In the genomic region with DNA sequence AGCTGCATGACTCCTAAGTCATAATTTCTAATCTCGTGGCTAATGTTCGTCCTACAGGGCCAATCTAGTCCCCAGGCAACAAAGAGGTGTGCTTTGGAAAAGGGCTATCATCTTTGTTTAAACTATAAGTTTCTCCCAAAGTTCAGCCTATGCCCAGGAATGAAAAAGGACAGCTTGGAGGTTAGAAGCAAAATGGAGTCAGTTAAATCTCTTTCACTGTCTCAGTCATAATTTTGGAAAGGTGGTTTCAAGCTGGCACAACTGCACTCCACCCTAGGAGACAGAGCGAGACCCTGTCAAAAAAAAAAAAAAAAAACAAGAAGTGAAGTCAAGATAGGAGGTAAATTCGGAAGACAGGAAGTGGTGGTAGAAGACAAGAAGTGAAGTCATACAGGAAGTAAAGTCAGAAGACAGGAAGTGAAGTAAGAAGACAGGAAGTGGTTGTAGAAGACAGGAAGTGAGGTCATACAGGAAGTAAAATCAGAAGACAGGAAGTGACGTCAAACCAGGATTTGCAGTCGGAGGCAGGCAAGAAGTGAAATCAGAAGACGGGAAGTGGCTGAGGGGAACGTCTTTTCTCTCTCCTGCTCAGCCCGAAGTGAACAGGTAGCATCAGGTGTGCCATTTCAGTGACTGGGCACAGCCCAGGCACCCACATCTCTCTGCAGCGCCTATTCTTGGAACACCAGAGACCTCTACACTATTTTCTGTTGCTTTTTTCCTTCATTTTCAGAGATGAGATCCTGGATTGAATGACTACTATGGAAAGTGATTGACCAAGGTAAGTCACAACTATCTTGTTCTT, we compare ENCODE assay signal across 8 cellular contexts. TPM values are rescaled to one million over a fixed set of nuclear protein-coding genes. Genes with fewer than 3 reads are reported as not detected.
DNase-seq lines count a peak whose midpoint lies in the region; FAIRE-seq and TF ChIP-seq lines count a peak whose summit lies in the region.

No MANE protein-coding gene starts in this region.

- H3K4me3 Mint-ChIP-seq in HFFc6 (peak overlapping the region; percentile 9; the same call in 1 of the 2 replicates), nephron progenitor cell (peak overlapping the region; percentile 86)

- no peak overlapping the region for H3K56ac ChIP-seq in H1 (replicated peaks; ENCODE audit: insufficient read length, low read depth, low read length)

- H4K5ac ChIP-seq in H1 (ENCODE audit: insufficient read length, low read depth, low read length): no peak overlapping the region

- H3K4ac ChIP-seq in H1 (replicated peaks; ENCODE audit: insufficient read length, low read depth, low read length): no peak overlapping the region

- peaks cover 0 to 13% (median 5%) of the 10 kb centered on the region in 4 experiments; a peak in 5 of 7 replicates for H3K27me3 ChIP-seq in H1 (replicated peaks in 1 of 4; ENCODE audit: control insufficient read depth in 3 of 4, extremely low read depth in 1 of 4, insufficient read depth in 3 of 4, low read length in 3 of 4)
- H3K27me3 ChIP-seq in suprapubic skin: peaks cover 13% of the 10 kb centered on the region
- H3K27me3 ChIP-seq in MG63: peaks cover 10% of the 10 kb centered on the region; the same call in 1 of the 2 replicates

- H4K91ac ChIP-seq in H1 (replicated peaks; ENCODE audit: insufficient read length, low read length): no peak overlapping the region

- H3K4me1 ChIP-seq in H1 (replicated peaks in 1 of 4; ENCODE audit: control insufficient read depth in 3 of 4, insufficient read depth in 4 of 4, low read length in 3 of 4): peaks cover 0 to 4% (median 0%) of the 10 kb centered on the region in 4 experiments; a peak in 2 of 7 replicates
- H3K4me1 ChIP-seq in suprapubic skin: no peaks in the 10 kb centered on the region

- TF ChIP-seq EP300 in H1 (IDR thresholded peaks at IDR 0.05; ENCODE audit: borderline replicate concordance in 1 of 2, low read depth in 2 of 2, low read length in 2 of 2): no peak
- TF ChIP-seq EP300 in suprapubic skin (IDR thresholded peaks at IDR 0.05): no peak

- H2BK15ac ChIP-seq in H1 (ENCODE audit: low read length): no peak overlapping the region

- H3K9me3 Mint-ChIP-seq in HFFc6 (peaks cover 49% of the 10 kb centered on the region), nephron progenitor cell (peaks cover 82% of the 10 kb centered on the region)

- TF ChIP-seq POLR2A in H1 (IDR thresholded peaks at IDR 0.05; ENCODE audit: control extremely low read depth in 1 of 2, low read depth in 2 of 2, low read length in 2 of 2) (peak in 1 of 2 experiments; percentile 69; a peak in 2 of 3 replicates), suprapubic skin (IDR thresholded peaks at IDR 0.05) (no peak)

- H3K79me1 ChIP-seq in H1 (ENCODE audit: low read depth, low read length): no peaks in the 10 kb centered on the region; the same call in 1 of the 2 replicates

- WGBS in H1 (ENCODE audit: extremely low coverage in 1 of 2, insufficient coverage in 1 of 2, insufficient read length in 1 of 2, insufficient replicate concordance in 2 of 2, low coverage in 1 of 2, low lambda C conversion rate in 2 of 2, missing lambda C conversion rate in 1 of 2), 2 experiments: 66% methylated on average over 10 of the region's 10 CpGs; no CpG with 5 or more reads in 1 of the 2 experiments
- WGBS in suprapubic skin: 52% methylated on average over 10 of the region's 10 CpGs

- CTCF ChIA-PET in H1 (lab: Charles Lee; ENCODE audit: partially characterized antibody): interaction anchor here (1.5 kb wide), 1 partner anchor 16 kb away, joined by 3 read pairs; no protein-coding TSS in a partner anchor

- peaks cover 3% of the 10 kb centered on the region; the same call in 1 of the 2 replicates for H3K27me3 Mint-ChIP-seq in HFFc6 (ENCODE audit: insufficient read depth)
- H3K27me3 Mint-ChIP-seq in nephron progenitor cell (ENCODE audit: low read depth, poor library complexity): peaks cover 21% of the 10 kb centered on the region

- no peak overlapping the region for H4K8ac ChIP-seq in H1 (ENCODE audit: extremely low read depth, insufficient read depth, low read length)

- H3K23me2 ChIP-seq in H1 (ENCODE audit: low read depth, low read length): no peaks in the 10 kb centered on the region

- H4K20me1 ChIP-seq in H1 (replicated peaks in 1 of 2; ENCODE audit: control insufficient read depth in 1 of 2, insufficient read depth in 2 of 2, low read length in 2 of 2): no peaks in the 10 kb centered on the region

- peaks cover 0 to 2% (median 0%) of the 10 kb centered on the region in 4 experiments; a peak in 1 of 8 replicates for H3K36me3 ChIP-seq in H1 (ENCODE audit: control insufficient read depth in 2 of 4, insufficient read depth in 4 of 4, low read length in 3 of 4)
- H3K36me3 ChIP-seq in suprapubic skin: no peaks in the 10 kb centered on the region
- H3K36me3 ChIP-seq in MG63: no peaks in the 10 kb centered on the region

- H2BK12ac ChIP-seq in H1 (ENCODE audit: low read depth, low read length): no peak overlapping the region

- H3K9me3 ChIP-seq in H1 (ENCODE audit: insufficient read depth in 2 of 2, low read depth in 1 of 2, low read length in 1 of 2) (peaks cover 3 to 15% of the 10 kb centered on the region in 2 experiments; a peak in 1 of 4 replicates), suprapubic skin (no peaks in the 10 kb centered on the region), MG63 (peaks cover 10% of the 10 kb centered on the region)

- H2BK20ac ChIP-seq in H1 (ENCODE audit: low read length): no peak overlapping the region; the same call in 1 of the 2 replicates

- H2AK5ac ChIP-seq in H1 (ENCODE audit: low read depth, low read length): no peak overlapping the region

- H3K23ac ChIP-seq in H1 (ENCODE audit: insufficient read length): no peak overlapping the region

- peaks cover 7% of the 10 kb centered on the region; the same call in 1 of the 2 replicates for H3K36me3 Mint-ChIP-seq in HFFc6 (ENCODE audit: low read depth)
- H3K36me3 Mint-ChIP-seq in nephron progenitor cell (ENCODE audit: low read depth): peaks cover 30% of the 10 kb centered on the region

- TF ChIP-seq CTCF in HFFc6 (IDR thresholded peaks at IDR 0.05) (no peak), H1 (IDR thresholded peaks at IDR 0.05; ENCODE audit: control extremely low read depth in 1 of 3, insufficient read depth in 1 of 3, low read depth in 1 of 3, low read length in 3 of 3) (no peak), nephron progenitor cell (IDR thresholded peaks at IDR 0.05) (no peak), suprapubic skin (IDR thresholded peaks at IDR 0.05) (no peak)

- H3K27ac ChIP-seq in H1 (ENCODE audit: low read depth, low read length): 0 out of 2 replicates have a peak overlapping the region, but pooled peaks have one; percentile 8
- no peak overlapping the region for H3K27ac ChIP-seq in suprapubic skin

- DNase-seq in DMS 273 (lab: John Stamatoyannopoulos, UW; ENCODE audit: unreplicated experiment): peak; percentile 40
- DNase-seq in HFFc6: no peak
- peak; percentile 99 for DNase-seq in NCI-H69 (lab: John Stamatoyannopoulos, UW)
- peak; percentile 13 to 18 for DNase-seq in activated CD4-positive, alpha-beta T cell treated with anti-CD3 and anti-CD28 coated beads, Interleukin-2, amount 50 U/mL, for 48 hours
- DNase-seq in H1 (ENCODE audit: low read depth in 1 of 2, low spot score in 2 of 2): no peak
- peak; percentile 8 for DNase-seq in nephron progenitor cell
- DNase-seq in suprapubic skin (ENCODE audit: low spot score in 2 of 2): no peak
- no peak for DNase-seq in MG63

- H3K4me2 ChIP-seq in H1 (ENCODE audit: insufficient read depth in 1 of 2, low read depth in 2 of 2, low read length in 2 of 2): peak overlapping the region; percentile 20 to 47

- no peak for TF ChIP-seq RAD21 in H1 (IDR thresholded peaks at IDR 0.05 in 1 of 2, conservative IDR thresholded peaks at IDR 0.05 in 1 of 2; ENCODE audit: low read depth in 2 of 2, low read length in 2 of 2)

- no peak overlapping the region for H2BK120ac ChIP-seq in H1 (replicated peaks; ENCODE audit: low read depth, low read length)

- H3K14ac ChIP-seq in H1 (ENCODE audit: insufficient read length): no peak overlapping the region

- no peak overlapping the region; the same call in 1 of the 2 replicates for H3K27ac Mint-ChIP-seq in HFFc6
- H3K27ac Mint-ChIP-seq in nephron progenitor cell: peak overlapping the region; percentile 19

- peak overlapping the region; percentile 43 to 67 (median 50) for H3K4me3 ChIP-seq in H1 (ENCODE audit: extremely low read depth in 1 of 4, insufficient read depth in 2 of 4, low read depth in 3 of 4, low read length in 4 of 4)
- H3K4me3 ChIP-seq in suprapubic skin: peak overlapping the region; percentile 42
- H3K4me3 ChIP-seq in MG63: no peak overlapping the region

- POLR2A ChIA-PET in H1 (lab: Charles Lee; ENCODE audit: partially characterized antibody): interaction anchor here (0.7 to 1.1 kb wide), 5 partner anchors 11 to 45 kb away, joined by 3 to 5 read pairs (median 3); no protein-coding TSS in a partner anchor

- 0 out of 2 replicates have a peak overlapping the region, but pooled peaks have one; percentile 26 for H2AFZ ChIP-seq in H1 (ENCODE audit: low read length)

- peak overlapping the region; percentile 34; the same call in 1 of the 2 replicates for H3K18ac ChIP-seq in H1 (ENCODE audit: extremely low read depth, low read length)

- H3K4me1 Mint-ChIP-seq in HFFc6 (ENCODE audit: low read depth) (peaks cover 6% of the 10 kb centered on the region; the same call in 1 of the 2 replicates), nephron progenitor cell (peaks cover 6% of the 10 kb centered on the region)

- no peak overlapping the region for H3K9ac ChIP-seq in H1 (replicated peaks in 1 of 4; ENCODE audit: extremely low read depth in 1 of 4, low read depth in 3 of 4, low read length in 3 of 4)

- 0 out of 2 replicates have a peak overlapping the region, but pooled peaks have one; percentile 1 for H2BK5ac ChIP-seq in H1 (ENCODE audit: low read depth, low read length)

- H3K79me2 ChIP-seq in H1 (ENCODE audit: control insufficient read depth in 1 of 2, insufficient read depth in 2 of 2, low read length in 2 of 2): peaks cover 0 to 8% of the 10 kb centered on the region in 2 experiments; a peak in 1 of 4 replicates

- FAIRE-seq in H1 (lab: Jason Lieb, UNC): peak; percentile 82

RNA-seq across cellular contexts. Expression of gene GP6, which starts 32.2 kb away (rescaled TPM):
- total RNA-seq in HFFc6 (2021; fragmentation: NEBNext Ultra II Directional; extraction: Animal tissue kit (Norgen Biotek cat#: 25700)): not detected
- total RNA-seq in H1 (2021; fragmentation: NEBNext Ultra II Directional; extraction: Animal tissue kit (Norgen Biotek cat#: 25700)): 0.26 TPM in 1 of 2 replicates, not detected in the other
- polyA plus RNA-seq in H1 (2011; rRNA removed): 0.18 and 0.42 TPM in 2 replicates
- polyA plus RNA-seq in H1 (2011; cell fraction: cytosol; rRNA removed): 0.31 TPM
- polyA plus RNA-seq in H1 (2011; cell fraction: nucleus; rRNA removed): 0.98 TPM
- polyA plus RNA-seq in H1 (2012, experiment 1 of 2): 0.50 to 1.2 TPM (median 0.53 TPM) in 4 replicates
- polyA plus RNA-seq in H1 (2012, experiment 2 of 2): not detected
- 0.18 TPM for polyA plus RNA-seq in H1 (2013, experiment 1 of 2)
- 0.11 TPM for polyA plus RNA-seq in H1 (2013, experiment 2 of 2)
- polyA minus RNA-seq in H1 (2011; rRNA and poly(A)+ RNA removed): 0.22 and 0.66 TPM in 2 replicates
- not detected for polyA minus RNA-seq in H1 (2011; cell fraction: cytosol; rRNA and poly(A)+ RNA removed)
- 0.40 TPM for polyA minus RNA-seq in H1 (2011; cell fraction: nucleus; rRNA and poly(A)+ RNA removed)
- total RNA-seq in suprapubic skin: 1 to 10 TPM in 2 of 4 donors, under 1 TPM in 1, not detected in 1; 0.42 to 2.6 (median 1.7) TPM
- not detected in 2 replicates for total RNA-seq in MG63 (2014; rRNA removed; shearing (Covaris generic); ENCODE audit: low replicate concordance)

RNA-seq across cellular contexts. Expression of gene NLRP2, which starts 39.7 kb away (rescaled TPM):
- under 1 TPM in 1 of 6 experiments, not detected in 5; 0.26 TPM for total RNA-seq in HFFc6 (2021; fragmentation: NEBNext Ultra II Directional; extraction: Animal tissue kit (Norgen Biotek cat#: 25700))
- 2.5 TPM in 2 replicates for total RNA-seq in H1 (2021; fragmentation: NEBNext Ultra II Directional; extraction: Animal tissue kit (Norgen Biotek cat#: 25700))
- polyA plus RNA-seq in H1 (2011; rRNA removed): 0.62 and 0.71 TPM in 2 replicates
- polyA plus RNA-seq in H1 (2011; cell fraction: cytosol; rRNA removed): 1.1 TPM
- polyA plus RNA-seq in H1 (2011; cell fraction: nucleus; rRNA removed): 1.5 TPM
- 0.96 to 1.4 TPM (median 1.2 TPM) in 4 replicates for polyA plus RNA-seq in H1 (2012, experiment 1 of 2)
- polyA plus RNA-seq in H1 (2012, experiment 2 of 2): 0.41 TPM
- polyA plus RNA-seq in H1 (2013, experiment 1 of 2): 1.1 TPM
- 0.72 TPM for polyA plus RNA-seq in H1 (2013, experiment 2 of 2)
- polyA minus RNA-seq in H1 (2011; rRNA and poly(A)+ RNA removed): 0.91 and 2.9 TPM in 2 replicates
- polyA minus RNA-seq in H1 (2011; cell fraction: cytosol; rRNA and poly(A)+ RNA removed): 0.59 TPM
- 0.50 TPM for polyA minus RNA-seq in H1 (2011; cell fraction: nucleus; rRNA and poly(A)+ RNA removed)
- 10 to 100 TPM in 1 of 4 donors, 1 to 10 TPM in 3; 3.5 to 10.2 (median 7.3) TPM for total RNA-seq in suprapubic skin
- not detected in 2 replicates for total RNA-seq in MG63 (2014; rRNA removed; shearing (Covaris generic); ENCODE audit: low replicate concordance)

RNA-seq across cellular contexts. Expression of gene RDH13, which starts 57.1 kb away (rescaled TPM):
- total RNA-seq in HFFc6 (2021; fragmentation: NEBNext Ultra II Directional; extraction: Animal tissue kit (Norgen Biotek cat#: 25700)): 1 to 10 TPM; 2.4 to 3.3 (median 2.8) TPM
- 29.4 and 31.5 TPM in 2 replicates for total RNA-seq in H1 (2021; fragmentation: NEBNext Ultra II Directional; extraction: Animal tissue kit (Norgen Biotek cat#: 25700))
- polyA plus RNA-seq in H1 (2011; rRNA removed): 15.9 and 20.5 TPM in 2 replicates
- 17.2 TPM for polyA plus RNA-seq in H1 (2011; cell fraction: cytosol; rRNA removed)
- polyA plus RNA-seq in H1 (2011; cell fraction: nucleus; rRNA removed): 41.2 TPM
- 20.1 to 26.0 TPM (median 24.4 TPM) in 4 replicates for polyA plus RNA-seq in H1 (2012, experiment 1 of 2)
- 16.8 TPM for polyA plus RNA-seq in H1 (2012, experiment 2 of 2)
- polyA plus RNA-seq in H1 (2013, experiment 1 of 2): 15.7 TPM
- 14.9 TPM for polyA plus RNA-seq in H1 (2013, experiment 2 of 2)
- 22.0 and 25.7 TPM in 2 replicates for polyA minus RNA-seq in H1 (2011; rRNA and poly(A)+ RNA removed)
- polyA minus RNA-seq in H1 (2011; cell fraction: cytosol; rRNA and poly(A)+ RNA removed): 18.3 TPM
- 27.8 TPM for polyA minus RNA-seq in H1 (2011; cell fraction: nucleus; rRNA and poly(A)+ RNA removed)
- total RNA-seq in suprapubic skin: 100 to 1,000 TPM in 2 of 4 donors, 10 to 100 TPM in 2; 70.6 to 225 (median 108) TPM
- total RNA-seq in MG63 (2014; rRNA removed; shearing (Covaris generic); ENCODE audit: low replicate concordance): 17.9 and 23.8 TPM in 2 replicates

RNA-seq across cellular contexts. Expression of gene NLRP7, which starts 58.6 kb away (rescaled TPM):
- not detected for total RNA-seq in HFFc6 (2021; fragmentation: NEBNext Ultra II Directional; extraction: Animal tissue kit (Norgen Biotek cat#: 25700))
- total RNA-seq in H1 (2021; fragmentation: NEBNext Ultra II Directional; extraction: Animal tissue kit (Norgen Biotek cat#: 25700)): 0.91 and 0.96 TPM in 2 replicates
- 0.75 and 1.2 TPM in 2 replicates for polyA plus RNA-seq in H1 (2011; rRNA removed)
- polyA plus RNA-seq in H1 (2011; cell fraction: cytosol; rRNA removed): 1.1 TPM
- polyA plus RNA-seq in H1 (2011; cell fraction: nucleus; rRNA removed): 0.87 TPM
- polyA plus RNA-seq in H1 (2012, experiment 1 of 2): 0.95 to 1.8 TPM (median 1.5 TPM) in 4 replicates
- polyA plus RNA-seq in H1 (2012, experiment 2 of 2): 0.51 TPM
- 0.67 TPM for polyA plus RNA-seq in H1 (2013, experiment 1 of 2)
- 0.88 TPM for polyA plus RNA-seq in H1 (2013, experiment 2 of 2)
- 1.1 and 1.7 TPM in 2 replicates for polyA minus RNA-seq in H1 (2011; rRNA and poly(A)+ RNA removed)
- polyA minus RNA-seq in H1 (2011; cell fraction: cytosol; rRNA and poly(A)+ RNA removed): 0.59 TPM
- 0.20 TPM for polyA minus RNA-seq in H1 (2011; cell fraction: nucleus; rRNA and poly(A)+ RNA removed)
- total RNA-seq in suprapubic skin: not detected
- not detected in 2 replicates for total RNA-seq in MG63 (2014; rRNA removed; shearing (Covaris generic); ENCODE audit: low replicate concordance)

Comparison
In these comparisons a context has a peak if more than half of its experiments do, and no peak if none do; other contexts are left out.
1. DNase-seq: peak in DMS 273 (single experiment), NCI-H69 (single experiment), activated CD4-positive, alpha-beta T cell treated with anti-CD3 and anti-CD28 coated beads, Interleukin-2, amount 50 U/mL, for 48 hours (2 of 2) and nephron progenitor cell (single experiment); none in HFFc6 (single experiment), H1 (0 of 2), suprapubic skin (0 of 2) and MG63 (single experiment).